ENCODE assay signal across 8 cellular contexts in genomic region chr2:209495855-209496585, GRCh38.
A peak's percentile ranks its signal among the peaks of the same experiment; 100 is the strongest.
DNase-seq lines count a peak whose midpoint lies in the region; ATAC-seq and TF ChIP-seq lines count a peak whose summit lies in the region.

No MANE protein-coding gene starts in this region.

- H3K4me3 ChIP-seq in AG10803 (ENCODE audit: low read length) (no peak overlapping the region), muscle layer of duodenum (ENCODE audit: low read depth in 1 of 2, low read length in 2 of 2) (no peak overlapping the region)

- H3K36me3 ChIP-seq in muscle layer of duodenum (ENCODE audit: control insufficient read depth in 1 of 2, insufficient read depth in 2 of 2, low read length in 2 of 2), result no peaks in the 10 kb centered on the region

- H3K27ac ChIP-seq in cingulate gyrus (ENCODE audit: low read depth, low read length), result peak overlapping the region; percentile 41
- H3K27ac ChIP-seq in muscle layer of duodenum (ENCODE audit: low read length), result peak overlapping the region; percentile 3

- H3K27me3 Mint-ChIP-seq in endothelial cell (ENCODE audit: unreplicated experiment), result no peaks in the 10 kb centered on the region

- no peak overlapping the region for H3K4me3 Mint-ChIP-seq in endothelial cell (ENCODE audit: unreplicated experiment)

- no peak for ATAC-seq in GM19455 (IDR thresholded peaks at IDR 0.05; ENCODE audit: unreplicated experiment)
- ATAC-seq in HG03175 (IDR thresholded peaks at IDR 0.05; ENCODE audit: unreplicated experiment), result no peak

- DNase-seq in AG10803 (ENCODE audit: low read depth) (peak; percentile 93), NCI-H2029 (lab: John Stamatoyannopoulos, UW) (peak; percentile 78), endothelial cell (ENCODE audit: low spot score) (no peak), SKM-1 (lab: John Stamatoyannopoulos, UW; ENCODE audit: unreplicated experiment) (no peak)

- peaks cover 4% of the 10 kb centered on the region for H3K4me1 Mint-ChIP-seq in endothelial cell (ENCODE audit: unreplicated experiment)

- TF ChIP-seq CTCF in AG10803 (conservative IDR thresholded peaks at IDR 0.05; ENCODE audit: low read length) (no peak), endothelial cell (IDR thresholded peaks at IDR 0.05; ENCODE audit: unreplicated experiment) (no peak)

- no peaks in the 10 kb centered on the region for H3K9me3 Mint-ChIP-seq in endothelial cell (ENCODE audit: unreplicated experiment)

- peaks cover 0 to 10% of the 10 kb centered on the region in 2 donors for H3K9me3 ChIP-seq in muscle layer of duodenum (ENCODE audit: control insufficient read depth in 1 of 2, low read length in 2 of 2)

- H3K27ac Mint-ChIP-seq in endothelial cell (ENCODE audit: unreplicated experiment), result no peak overlapping the region

- H3K4me1 ChIP-seq in muscle layer of duodenum (ENCODE audit: control insufficient read depth in 1 of 2, insufficient read depth in 2 of 2, low read length in 2 of 2), result no peaks in the 10 kb centered on the region

- H3K36me3 Mint-ChIP-seq in endothelial cell (ENCODE audit: low read depth, unreplicated experiment), result peaks cover 5% of the 10 kb centered on the region

- H3K27me3 ChIP-seq in muscle layer of duodenum (ENCODE audit: low read depth, low read length), result no peaks in the 10 kb centered on the region

Comparison
In these comparisons a context has a peak if more than half of its experiments do, and no peak if none do; other contexts are left out.
1. DNase-seq: peak in AG10803 (single experiment) and NCI-H2029 (single experiment); none in endothelial cell (single experiment) and SKM-1 (single experiment).